ENCODE assay signal across 2 cellular contexts in the genomic region with DNA sequence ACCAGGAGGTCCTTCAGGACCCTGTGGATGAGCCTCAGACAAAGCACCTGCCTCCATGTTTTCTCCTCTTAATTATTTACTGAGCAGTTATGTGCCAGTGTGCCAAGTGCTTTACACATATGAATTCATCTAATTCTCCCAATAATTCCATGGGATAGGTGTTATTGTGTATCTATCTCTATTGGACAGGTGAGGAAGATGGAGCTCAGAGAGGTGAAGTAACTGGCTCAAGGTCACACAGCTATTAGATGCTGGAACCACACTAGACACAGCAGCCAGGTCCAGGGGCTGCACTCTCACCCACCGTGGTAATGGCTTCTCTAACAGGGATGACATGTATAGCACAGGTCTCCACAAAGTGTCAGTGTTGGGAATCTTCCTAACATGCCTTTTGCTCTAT.
TF ChIP-seq lines count a peak whose summit lies in the region.

No MANE protein-coding gene starts in this region.

TF ChIP-seq in HepG2, 621 proteins besides CTCF, POLR2A, EP300 and RAD21 (continued from another document):
- TF ChIP-seq, protein P1, sequence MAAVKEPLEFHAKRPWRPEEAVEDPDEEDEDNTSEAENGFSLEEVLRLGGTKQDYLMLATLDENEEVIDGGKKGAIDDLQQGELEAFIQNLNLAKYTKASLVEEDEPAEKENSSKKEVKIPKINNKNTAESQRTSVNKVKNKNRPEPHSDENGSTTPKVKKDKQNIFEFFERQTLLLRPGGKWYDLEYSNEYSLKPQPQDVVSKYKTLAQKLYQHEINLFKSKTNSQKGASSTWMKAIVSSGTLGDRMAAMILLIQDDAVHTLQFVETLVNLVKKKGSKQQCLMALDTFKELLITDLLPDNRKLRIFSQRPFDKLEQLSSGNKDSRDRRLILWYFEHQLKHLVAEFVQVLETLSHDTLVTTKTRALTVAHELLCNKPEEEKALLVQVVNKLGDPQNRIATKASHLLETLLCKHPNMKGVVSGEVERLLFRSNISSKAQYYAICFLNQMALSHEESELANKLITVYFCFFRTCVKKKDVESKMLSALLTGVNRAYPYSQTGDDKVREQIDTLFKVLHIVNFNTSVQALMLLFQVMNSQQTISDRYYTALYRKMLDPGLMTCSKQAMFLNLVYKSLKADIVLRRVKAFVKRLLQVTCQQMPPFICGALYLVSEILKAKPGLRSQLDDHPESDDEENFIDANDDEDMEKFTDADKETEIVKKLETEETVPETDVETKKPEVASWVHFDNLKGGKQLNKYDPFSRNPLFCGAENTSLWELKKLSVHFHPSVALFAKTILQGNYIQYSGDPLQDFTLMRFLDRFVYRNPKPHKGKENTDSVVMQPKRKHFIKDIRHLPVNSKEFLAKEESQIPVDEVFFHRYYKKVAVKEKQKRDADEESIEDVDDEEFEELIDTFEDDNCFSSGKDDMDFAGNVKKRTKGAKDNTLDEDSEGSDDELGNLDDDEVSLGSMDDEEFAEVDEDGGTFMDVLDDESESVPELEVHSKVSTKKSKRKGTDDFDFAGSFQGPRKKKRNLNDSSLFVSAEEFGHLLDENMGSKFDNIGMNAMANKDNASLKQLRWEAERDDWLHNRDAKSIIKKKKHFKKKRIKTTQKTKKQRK (IDR thresholded peaks at IDR 0.05; ENCODE audit: low read length), result no peak

TF ChIP-seq in SK-N-SH, 30 proteins besides CTCF, POLR2A, EP300 and RAD21 (continued from another document):
- TF ChIP-seq TAF1 (IDR thresholded peaks at IDR 0.05; ENCODE audit: borderline replicate concordance, low read depth, low read length), result no peak
- TF ChIP-seq EZH2phosphoT487 (IDR thresholded peaks at IDR 0.05; ENCODE audit: borderline replicate concordance, low read depth), result no peak
